Comparison of ENCODE assay signal across 1 cellular context in the genomic region with DNA sequence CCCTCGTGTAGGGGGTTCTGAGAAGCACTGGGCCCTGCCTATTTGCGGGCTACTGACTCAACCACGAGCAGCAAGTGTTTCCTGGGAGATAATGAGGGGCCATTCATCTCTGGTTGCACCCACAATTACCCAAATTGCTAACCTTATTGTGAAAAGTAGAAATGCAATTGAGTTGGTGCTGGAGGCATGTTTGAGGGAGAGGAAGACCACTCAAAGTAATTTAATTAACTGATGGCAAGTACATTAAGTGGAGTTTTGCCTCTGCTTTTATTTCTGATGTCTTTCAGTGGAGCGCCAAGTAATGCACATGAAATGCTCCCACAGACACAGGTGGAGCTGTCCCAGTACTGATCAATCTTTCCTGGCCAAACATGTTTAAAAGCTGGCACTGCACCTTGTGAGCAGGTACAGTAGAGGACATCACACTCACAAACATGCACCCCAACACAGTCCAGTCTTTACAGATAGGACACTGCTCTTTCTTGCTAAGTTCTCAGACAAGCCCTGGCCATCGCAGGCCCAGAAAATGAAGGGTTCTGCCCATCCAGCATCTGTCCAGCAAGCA.
A peak's percentile ranks its signal among the peaks of the same experiment; 100 is the strongest.
TF ChIP-seq lines count a peak whose summit lies in the region.

No MANE protein-coding gene starts in this region.

TF ChIP-seq in K562, 482 proteins besides CTCF, POLR2A, EP300 and RAD21 (continued from another document):
- TF ChIP-seq SMC3 (conservative IDR thresholded peaks at IDR 0.05; ENCODE audit: insufficient read depth, low read depth, low read length) = no peak
- TF ChIP-seq DIDO1 (tag; IDR thresholded peaks at IDR 0.05; ENCODE audit: low read depth) = no peak
- no peak for TF ChIP-seq ZNF445 (CRISPR knock-in tag; IDR thresholded peaks at IDR 0.05; ENCODE audit: low read depth)
- TF ChIP-seq, protein P1, sequence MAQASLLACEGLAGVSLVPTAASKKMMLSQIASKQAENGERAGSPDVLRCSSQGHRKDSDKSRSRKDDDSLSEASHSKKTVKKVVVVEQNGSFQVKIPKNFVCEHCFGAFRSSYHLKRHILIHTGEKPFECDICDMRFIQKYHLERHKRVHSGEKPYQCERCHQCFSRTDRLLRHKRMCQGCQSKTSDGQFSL (CRISPR knock-in tag; IDR thresholded peaks at IDR 0.05) = peak; percentile 28; the same call in 1 of the 2 replicates
- TF ChIP-seq, protein P1 (tag; IDR thresholded peaks at IDR 0.05) = no peak
- no peak for TF ChIP-seq ZNF77 (CRISPR knock-in tag; IDR thresholded peaks at IDR 0.05)
- TF ChIP-seq, protein P2, sequence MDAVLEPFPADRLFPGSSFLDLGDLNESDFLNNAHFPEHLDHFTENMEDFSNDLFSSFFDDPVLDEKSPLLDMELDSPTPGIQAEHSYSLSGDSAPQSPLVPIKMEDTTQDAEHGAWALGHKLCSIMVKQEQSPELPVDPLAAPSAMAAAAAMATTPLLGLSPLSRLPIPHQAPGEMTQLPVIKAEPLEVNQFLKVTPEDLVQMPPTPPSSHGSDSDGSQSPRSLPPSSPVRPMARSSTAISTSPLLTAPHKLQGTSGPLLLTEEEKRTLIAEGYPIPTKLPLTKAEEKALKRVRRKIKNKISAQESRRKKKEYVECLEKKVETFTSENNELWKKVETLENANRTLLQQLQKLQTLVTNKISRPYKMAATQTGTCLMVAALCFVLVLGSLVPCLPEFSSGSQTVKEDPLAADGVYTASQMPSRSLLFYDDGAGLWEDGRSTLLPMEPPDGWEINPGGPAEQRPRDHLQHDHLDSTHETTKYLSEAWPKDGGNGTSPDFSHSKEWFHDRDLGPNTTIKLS (IDR thresholded peaks at IDR 0.05; ENCODE audit: borderline replicate concordance, low read depth) = no peak
- TF ChIP-seq TRIM24 (IDR thresholded peaks at IDR 0.05) = no peak
- TF ChIP-seq MBD2 (IDR thresholded peaks at IDR 0.05; ENCODE audit: borderline replicate concordance, low read depth) = no peak
- no peak for TF ChIP-seq KAT7 (CRISPR knock-in tag; IDR thresholded peaks at IDR 0.05; ENCODE audit: borderline replicate concordance)
- TF ChIP-seq, protein P3, sequence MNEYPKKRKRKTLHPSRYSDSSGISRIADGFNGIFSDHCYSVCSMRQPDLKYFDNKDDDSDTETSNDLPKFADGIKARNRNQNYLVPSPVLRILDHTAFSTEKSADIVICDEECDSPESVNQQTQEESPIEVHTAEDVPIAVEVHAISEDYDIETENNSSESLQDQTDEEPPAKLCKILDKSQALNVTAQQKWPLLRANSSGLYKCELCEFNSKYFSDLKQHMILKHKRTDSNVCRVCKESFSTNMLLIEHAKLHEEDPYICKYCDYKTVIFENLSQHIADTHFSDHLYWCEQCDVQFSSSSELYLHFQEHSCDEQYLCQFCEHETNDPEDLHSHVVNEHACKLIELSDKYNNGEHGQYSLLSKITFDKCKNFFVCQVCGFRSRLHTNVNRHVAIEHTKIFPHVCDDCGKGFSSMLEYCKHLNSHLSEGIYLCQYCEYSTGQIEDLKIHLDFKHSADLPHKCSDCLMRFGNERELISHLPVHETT (CRISPR knock-in tag; conservative IDR thresholded peaks at IDR 0.05 in 1 of 2, IDR thresholded peaks at IDR 0.05 in 1 of 2) = no peak
- no peak for TF ChIP-seq SRF (CRISPR knock-in tag; IDR thresholded peaks at IDR 0.05)
- TF ChIP-seq, protein P4, sequence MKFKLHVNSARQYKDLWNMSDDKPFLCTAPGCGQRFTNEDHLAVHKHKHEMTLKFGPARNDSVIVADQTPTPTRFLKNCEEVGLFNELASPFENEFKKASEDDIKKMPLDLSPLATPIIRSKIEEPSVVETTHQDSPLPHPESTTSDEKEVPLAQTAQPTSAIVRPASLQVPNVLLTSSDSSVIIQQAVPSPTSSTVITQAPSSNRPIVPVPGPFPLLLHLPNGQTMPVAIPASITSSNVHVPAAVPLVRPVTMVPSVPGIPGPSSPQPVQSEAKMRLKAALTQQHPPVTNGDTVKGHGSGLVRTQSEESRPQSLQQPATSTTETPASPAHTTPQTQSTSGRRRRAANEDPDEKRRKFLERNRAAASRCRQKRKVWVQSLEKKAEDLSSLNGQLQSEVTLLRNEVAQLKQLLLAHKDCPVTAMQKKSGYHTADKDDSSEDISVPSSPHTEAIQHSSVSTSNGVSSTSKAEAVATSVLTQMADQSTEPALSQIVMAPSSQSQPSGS (CRISPR knock-in tag; IDR thresholded peaks at IDR 0.05) = no peak
- TF ChIP-seq STAT5A (IDR thresholded peaks at IDR 0.05; ENCODE audit: borderline replicate concordance, low read length) = no peak
- no peak for TF ChIP-seq ZNF12 (CRISPR knock-in tag; IDR thresholded peaks at IDR 0.05)
- TF ChIP-seq ZNF354B (CRISPR knock-in tag; IDR thresholded peaks at IDR 0.05) = no peak
- 0 out of 2 replicates have a peak, but pooled peaks have one; percentile 1 for TF ChIP-seq GABPB1 (CRISPR knock-in tag; IDR thresholded peaks at IDR 0.05)
- TF ChIP-seq, protein P5, sequence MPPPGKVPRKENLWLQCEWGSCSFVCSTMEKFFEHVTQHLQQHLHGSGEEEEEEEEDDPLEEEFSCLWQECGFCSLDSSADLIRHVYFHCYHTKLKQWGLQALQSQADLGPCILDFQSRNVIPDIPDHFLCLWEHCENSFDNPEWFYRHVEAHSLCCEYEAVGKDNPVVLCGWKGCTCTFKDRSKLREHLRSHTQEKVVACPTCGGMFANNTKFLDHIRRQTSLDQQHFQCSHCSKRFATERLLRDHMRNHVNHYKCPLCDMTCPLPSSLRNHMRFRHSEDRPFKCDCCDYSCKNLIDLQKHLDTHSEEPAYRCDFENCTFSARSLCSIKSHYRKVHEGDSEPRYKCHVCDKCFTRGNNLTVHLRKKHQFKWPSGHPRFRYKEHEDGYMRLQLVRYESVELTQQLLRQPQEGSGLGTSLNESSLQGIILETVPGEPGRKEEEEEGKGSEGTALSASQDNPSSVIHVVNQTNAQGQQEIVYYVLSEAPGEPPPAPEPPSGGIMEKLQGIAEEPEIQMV (tag; conservative IDR thresholded peaks at IDR 0.05; ENCODE audit: low read depth) = no peak
- TF ChIP-seq SRSF1 (IDR thresholded peaks at IDR 0.05; ENCODE audit: low read depth, low read length) = no peak
- no peak for TF ChIP-seq RAD51 (IDR thresholded peaks at IDR 0.05; ENCODE audit: borderline replicate concordance, low read depth)
- TF ChIP-seq, protein P6, sequence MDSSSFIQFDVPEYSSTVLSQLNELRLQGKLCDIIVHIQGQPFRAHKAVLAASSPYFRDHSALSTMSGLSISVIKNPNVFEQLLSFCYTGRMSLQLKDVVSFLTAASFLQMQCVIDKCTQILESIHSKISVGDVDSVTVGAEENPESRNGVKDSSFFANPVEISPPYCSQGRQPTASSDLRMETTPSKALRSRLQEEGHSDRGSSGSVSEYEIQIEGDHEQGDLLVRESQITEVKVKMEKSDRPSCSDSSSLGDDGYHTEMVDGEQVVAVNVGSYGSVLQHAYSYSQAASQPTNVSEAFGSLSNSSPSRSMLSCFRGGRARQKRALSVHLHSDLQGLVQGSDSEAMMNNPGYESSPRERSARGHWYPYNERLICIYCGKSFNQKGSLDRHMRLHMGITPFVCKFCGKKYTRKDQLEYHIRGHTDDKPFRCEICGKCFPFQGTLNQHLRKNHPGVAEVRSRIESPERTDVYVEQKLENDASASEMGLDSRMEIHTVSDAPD (CRISPR knock-in tag; IDR thresholded peaks at IDR 0.05) = no peak
- TF ChIP-seq, protein P7, sequence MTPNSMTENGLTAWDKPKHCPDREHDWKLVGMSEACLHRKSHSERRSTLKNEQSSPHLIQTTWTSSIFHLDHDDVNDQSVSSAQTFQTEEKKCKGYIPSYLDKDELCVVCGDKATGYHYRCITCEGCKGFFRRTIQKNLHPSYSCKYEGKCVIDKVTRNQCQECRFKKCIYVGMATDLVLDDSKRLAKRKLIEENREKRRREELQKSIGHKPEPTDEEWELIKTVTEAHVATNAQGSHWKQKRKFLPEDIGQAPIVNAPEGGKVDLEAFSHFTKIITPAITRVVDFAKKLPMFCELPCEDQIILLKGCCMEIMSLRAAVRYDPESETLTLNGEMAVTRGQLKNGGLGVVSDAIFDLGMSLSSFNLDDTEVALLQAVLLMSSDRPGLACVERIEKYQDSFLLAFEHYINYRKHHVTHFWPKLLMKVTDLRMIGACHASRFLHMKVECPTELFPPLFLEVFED (CRISPR knock-in tag; conservative IDR thresholded peaks at IDR 0.05) = no peak
- peak; percentile 78 for TF ChIP-seq TCF3 (CRISPR knock-in tag; IDR thresholded peaks at IDR 0.05)
- TF ChIP-seq ZNF184 (CRISPR knock-in tag; IDR thresholded peaks at IDR 0.05) = no peak
- TF ChIP-seq ZNF282 (CRISPR knock-in tag; IDR thresholded peaks at IDR 0.05) = no peak
- TF ChIP-seq ZFP36 (IDR thresholded peaks at IDR 0.05; ENCODE audit: low read depth, low read length, partially characterized antibody) = no peak
- TF ChIP-seq FOSL1 (tag; conservative IDR thresholded peaks at IDR 0.05) = peak; percentile 45; the same call in 1 of the 2 replicates
- no peak for TF ChIP-seq ZZZ3 (IDR thresholded peaks at IDR 0.05)
- TF ChIP-seq ZNF699 (CRISPR knock-in tag; IDR thresholded peaks at IDR 0.05; ENCODE audit: insufficient replicate concordance) = no peak
- TF ChIP-seq MEF2A (IDR thresholded peaks at IDR 0.05; ENCODE audit: control insufficient read depth, low read depth, low read length) = no peak
- no peak for TF ChIP-seq ZC3H8 (IDR thresholded peaks at IDR 0.05)
- TF ChIP-seq ERF (CRISPR knock-in tag; IDR thresholded peaks at IDR 0.05) = no peak
- TF ChIP-seq, protein P8, sequence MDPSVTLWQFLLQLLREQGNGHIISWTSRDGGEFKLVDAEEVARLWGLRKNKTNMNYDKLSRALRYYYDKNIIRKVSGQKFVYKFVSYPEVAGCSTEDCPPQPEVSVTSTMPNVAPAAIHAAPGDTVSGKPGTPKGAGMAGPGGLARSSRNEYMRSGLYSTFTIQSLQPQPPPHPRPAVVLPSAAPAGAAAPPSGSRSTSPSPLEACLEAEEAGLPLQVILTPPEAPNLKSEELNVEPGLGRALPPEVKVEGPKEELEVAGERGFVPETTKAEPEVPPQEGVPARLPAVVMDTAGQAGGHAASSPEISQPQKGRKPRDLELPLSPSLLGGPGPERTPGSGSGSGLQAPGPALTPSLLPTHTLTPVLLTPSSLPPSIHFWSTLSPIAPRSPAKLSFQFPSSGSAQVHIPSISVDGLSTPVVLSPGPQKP (CRISPR knock-in tag; IDR thresholded peaks at IDR 0.05) = no peak
- no peak for TF ChIP-seq FOXM1 (IDR thresholded peaks at IDR 0.05; ENCODE audit: low read depth)
- no peak for TF ChIP-seq FOXM1 (CRISPR knock-in tag; IDR thresholded peaks at IDR 0.05; ENCODE audit: low read depth)
- TF ChIP-seq ZNF589 (CRISPR knock-in tag; IDR thresholded peaks at IDR 0.05; ENCODE audit: low read depth) = no peak
- no peak for TF ChIP-seq TSC22D4 (tag; IDR thresholded peaks at IDR 0.05)
- TF ChIP-seq, protein P9, sequence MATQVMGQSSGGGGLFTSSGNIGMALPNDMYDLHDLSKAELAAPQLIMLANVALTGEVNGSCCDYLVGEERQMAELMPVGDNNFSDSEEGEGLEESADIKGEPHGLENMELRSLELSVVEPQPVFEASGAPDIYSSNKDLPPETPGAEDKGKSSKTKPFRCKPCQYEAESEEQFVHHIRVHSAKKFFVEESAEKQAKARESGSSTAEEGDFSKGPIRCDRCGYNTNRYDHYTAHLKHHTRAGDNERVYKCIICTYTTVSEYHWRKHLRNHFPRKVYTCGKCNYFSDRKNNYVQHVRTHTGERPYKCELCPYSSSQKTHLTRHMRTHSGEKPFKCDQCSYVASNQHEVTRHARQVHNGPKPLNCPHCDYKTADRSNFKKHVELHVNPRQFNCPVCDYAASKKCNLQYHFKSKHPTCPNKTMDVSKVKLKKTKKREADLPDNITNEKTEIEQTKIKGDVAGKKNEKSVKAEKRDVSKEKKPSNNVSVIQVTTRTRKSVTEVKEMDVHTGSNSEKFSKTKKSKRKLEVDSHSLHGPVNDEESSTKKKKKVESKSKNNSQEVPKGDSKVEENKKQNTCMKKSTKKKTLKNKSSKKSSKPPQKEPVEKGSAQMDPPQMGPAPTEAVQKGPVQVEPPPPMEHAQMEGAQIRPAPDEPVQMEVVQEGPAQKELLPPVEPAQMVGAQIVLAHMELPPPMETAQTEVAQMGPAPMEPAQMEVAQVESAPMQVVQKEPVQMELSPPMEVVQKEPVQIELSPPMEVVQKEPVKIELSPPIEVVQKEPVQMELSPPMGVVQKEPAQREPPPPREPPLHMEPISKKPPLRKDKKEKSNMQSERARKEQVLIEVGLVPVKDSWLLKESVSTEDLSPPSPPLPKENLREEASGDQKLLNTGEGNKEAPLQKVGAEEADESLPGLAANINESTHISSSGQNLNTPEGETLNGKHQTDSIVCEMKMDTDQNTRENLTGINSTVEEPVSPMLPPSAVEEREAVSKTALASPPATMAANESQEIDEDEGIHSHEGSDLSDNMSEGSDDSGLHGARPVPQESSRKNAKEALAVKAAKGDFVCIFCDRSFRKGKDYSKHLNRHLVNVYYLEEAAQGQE (CRISPR knock-in tag; IDR thresholded peaks at IDR 0.05; ENCODE audit: low read depth) = 0 out of 2 replicates have a peak, but pooled peaks have one; percentile 25
TF ChIP-seq in K562: peak in this region for 5.
